Comparison of ENCODE assay signal across 22 cellular contexts in genomic region chr18:22198163-22198562, GRCh38. TPM values are rescaled to one million over a fixed set of nuclear protein-coding genes. Genes with fewer than 3 reads are reported as not detected.
A peak's percentile ranks its signal among the peaks of the same experiment; 100 is the strongest.
DNase-seq lines count a peak whose midpoint lies in the region; ATAC-seq, FAIRE-seq and TF ChIP-seq lines count a peak whose summit lies in the region.
"Had no signal": no experiment of that assay in that cellular context is flagged by ENCODE, and none has a peak within 500 bp of the region (broad histone marks: within the 10 kb centered on the region; RNA-seq: fewer than 3 reads in every experiment).

No MANE protein-coding gene starts in this region.

- H3K36me3 Mint-ChIP-seq in endodermal cell (ENCODE audit: low read depth) = peaks cover 79% of the 10 kb centered on the region
- H3K36me3 Mint-ChIP-seq: CD8-positive, alpha-beta memory T cell had no signal

- peaks cover 90% of the 10 kb centered on the region for H3K79me2 ChIP-seq in hepatocyte

- H3K9me3 Mint-ChIP-seq in endodermal cell = no peaks in the 10 kb centered on the region
- H3K9me3 Mint-ChIP-seq: CD8-positive, alpha-beta memory T cell had no signal

- peaks cover 66% of the 10 kb centered on the region for H3K4me1 Mint-ChIP-seq in endodermal cell
- H3K4me1 Mint-ChIP-seq: CD8-positive, alpha-beta memory T cell had no signal

- H2AFZ ChIP-seq in hepatocyte = no peak overlapping the region

- H3K27ac ChIP-seq in endodermal cell (ENCODE audit: low read depth, low read length) (no peak overlapping the region), hepatocyte (peak overlapping the region; percentile 65)
- H3K27ac ChIP-seq: HL-60 had no signal

- WGBS in endodermal cell (ENCODE audit: insufficient coverage in 1 of 2, insufficient read length in 1 of 2), 2 experiments = 87 to 89% methylated on average over 5 to 7 of the region's 7 CpGs
- 68% methylated on average over 7 of the region's 7 CpGs for WGBS in hepatocyte (ENCODE audit: low lambda C conversion rate, missing lambda C conversion rate)

- no peak overlapping the region for H3K27ac Mint-ChIP-seq in endodermal cell
- H3K27ac Mint-ChIP-seq: CD8-positive, alpha-beta memory T cell had no signal

- H3K36me3 ChIP-seq in MG63 = peaks cover 50% of the 10 kb centered on the region
- peaks cover 91% of the 10 kb centered on the region for H3K36me3 ChIP-seq in endodermal cell (ENCODE audit: control insufficient read depth, insufficient read depth, low read length)
- H3K36me3 ChIP-seq in hepatocyte (replicated peaks; ENCODE audit: insufficient read depth, low read depth) = peaks cover 7% of the 10 kb centered on the region

- H3K4me2 ChIP-seq in hepatocyte = peak overlapping the region; percentile 55

- DNase-seq in MG63 = peak; percentile 26
- DNase-seq in endodermal cell = no peak
- DNase-seq in hepatocyte (ENCODE audit: low spot score) = no peak
- DNase-seq in urothelium cell line (ENCODE audit: low spot score) = no peak
- no peak for DNase-seq in superior temporal gyrus (ENCODE audit: extremely low spot score)
- no peak for DNase-seq in cerebellar cortex (ENCODE audit: low spot score)
- DNase-seq: ACHN; C1 segment of cervical spinal cord; CD8-positive, alpha-beta memory T cell; DMS79; NCI-H1048; NCI-H1436 treated with DMSO at 0.1 percent for 48 hours; NCI-H2029 treated with DMSO at 0.1 percent for 48 hours; NCI-H2171; NCI-H446 treated with DMSO at 0.1 percent for 48 hours; NCI-H69; OCI-M1; SIG-M5 had no signal

- no peak overlapping the region for H3K4me3 ChIP-seq in MG63
- peak overlapping the region; percentile 22 for H3K4me3 ChIP-seq in endodermal cell (ENCODE audit: low read length)
- H3K4me3 ChIP-seq in hepatocyte = no peak overlapping the region

- peaks cover 3% of the 10 kb centered on the region for H3K27me3 Mint-ChIP-seq in endodermal cell (ENCODE audit: insufficient read depth)

- no peak for ATAC-seq in HG03342 (IDR thresholded peaks at IDR 0.05; ENCODE audit: unreplicated experiment)
- ATAC-seq: SK-N-SH treated with all-trans-retinoic acid at 6 μM for 48 hours had no signal

- peaks cover 68% of the 10 kb centered on the region for H4K20me1 ChIP-seq in hepatocyte (ENCODE audit: insufficient read depth, poor library complexity, severe bottlenecking)

- FAIRE-seq in urothelium cell line (lab: Jason Lieb, UNC) = peak; percentile 44
- FAIRE-seq: H1 had no signal

- H3K4me1 ChIP-seq in endodermal cell (ENCODE audit: control insufficient read depth, insufficient read depth, low read length) = peaks cover 14% of the 10 kb centered on the region
- peaks cover 66% of the 10 kb centered on the region for H3K4me1 ChIP-seq in hepatocyte (ENCODE audit: insufficient read depth)

- H3K27me3 ChIP-seq in MG63 (no peaks in the 10 kb centered on the region), endodermal cell (ENCODE audit: control insufficient read depth, insufficient read depth, low read length, poor library complexity, severe bottlenecking) (no peaks in the 10 kb centered on the region), hepatocyte (no peaks in the 10 kb centered on the region)

- H3K9me3 ChIP-seq in MG63 (no peaks in the 10 kb centered on the region), endodermal cell (ENCODE audit: control insufficient read depth, low read length) (no peaks in the 10 kb centered on the region), hepatocyte (ENCODE audit: low read depth) (no peaks in the 10 kb centered on the region)

- no peak overlapping the region for H3K4me3 Mint-ChIP-seq in endodermal cell
- H3K4me3 Mint-ChIP-seq: CD8-positive, alpha-beta memory T cell had no signal

- H3K9ac ChIP-seq in endodermal cell (ENCODE audit: extremely low read depth, low read length, poor library complexity, severe bottlenecking) = no peak overlapping the region

- no peak for TF ChIP-seq CTCF in endodermal cell (conservative IDR thresholded peaks at IDR 0.05)
- no peak for TF ChIP-seq CTCF in hepatocyte (IDR thresholded peaks at IDR 0.05; ENCODE audit: poor library complexity)

- no peaks in the 10 kb centered on the region for H3K9me2 ChIP-seq in hepatocyte (replicated peaks; ENCODE audit: insufficient read depth)

RNA-seq across cellular contexts. Expression of gene GATA6, which starts 28.8 kb away (rescaled TPM):
- total RNA-seq in MG63 (2014; rRNA removed; shearing (Covaris generic); ENCODE audit: low replicate concordance) = 34.0 and 42.3 TPM in 2 replicates
- total RNA-seq in endodermal cell (100 to 1,000 TPM; 106 to 158 TPM), hepatocyte (122 and 125 TPM in 2 replicates)
- 30.0 TPM for polyA plus RNA-seq in endodermal cell (2013, experiment 1 of 2)
- 39.3 TPM for polyA plus RNA-seq in endodermal cell (2013, experiment 2 of 2)
- 116 and 128 TPM in 2 replicates for polyA plus RNA-seq in hepatocyte
- polyA plus RNA-seq: H1 had no signal
